ENCODE assay signal across 1 cellular context in genomic region chr19:42498387-42498786, GRCh38.
TF ChIP-seq lines count a peak whose summit lies in the region.

No MANE protein-coding gene starts in this region.

TF ChIP-seq in GM23338, 12 proteins besides CTCF, POLR2A, EP300 and RAD21 (continued from another document):
- no peak for TF ChIP-seq ZNF462 (CRISPR knock-in tag; IDR thresholded peaks at IDR 0.05)
- no peak for TF ChIP-seq CREB1 (CRISPR knock-in tag; IDR thresholded peaks at IDR 0.05; ENCODE audit: low read depth)
TF ChIP-seq in GM23338: peak in this region for 0.
